In the genomic region with DNA sequence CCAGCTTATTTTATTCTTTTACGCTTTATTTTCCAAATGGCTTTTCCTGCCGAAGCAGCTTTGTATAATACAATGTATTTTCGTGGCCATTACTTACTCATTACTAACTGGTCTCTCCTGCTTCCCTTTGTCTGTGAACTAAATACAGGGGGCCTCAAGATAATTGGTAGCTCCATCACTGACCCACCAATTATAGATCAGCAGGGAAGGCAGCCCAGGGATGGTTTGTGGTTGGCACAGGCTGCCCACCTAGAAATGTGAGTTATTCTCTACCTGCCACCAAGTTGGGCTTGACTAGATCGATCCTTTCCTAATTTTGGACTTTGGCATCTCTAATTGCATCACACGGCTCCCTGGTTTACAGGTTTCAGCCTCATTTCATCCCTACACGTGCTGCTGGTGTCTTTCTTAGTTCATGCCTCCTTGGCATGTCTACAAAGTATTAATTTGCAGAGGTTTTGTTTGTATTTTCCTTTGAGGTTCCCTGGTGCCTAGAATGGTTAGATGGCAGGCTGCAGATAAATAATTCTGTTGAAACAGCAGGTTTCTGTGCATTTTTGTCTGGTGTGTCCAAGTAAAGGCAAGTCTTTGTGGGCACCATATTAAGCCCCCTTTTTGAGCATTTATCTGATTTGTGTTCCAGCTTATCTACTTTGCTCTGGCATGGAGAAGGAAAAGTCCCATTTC, we compare ENCODE assay signal across 12 cellular contexts. TPM values are rescaled to one million over a fixed set of nuclear protein-coding genes. Genes with fewer than 3 reads are reported as not detected.
DNase-seq lines count a peak whose midpoint lies in the region; ATAC-seq lines count a peak whose summit lies in the region.
"Had no signal": no experiment of that assay in that cellular context is flagged by ENCODE, and none has a peak within 500 bp of the region (broad histone marks: within the 10 kb centered on the region; RNA-seq: fewer than 3 reads in every experiment).

No MANE protein-coding gene starts in this region.

- CTCF ChIA-PET in naive thymus-derived CD4-positive, alpha-beta T cell (lab: Charles Lee), result interaction anchor here (1.3 to 2.0 kb wide), 3 partner anchors 12 to 16 kb away, joined by 4 to 6 read pairs (median 6); no protein-coding TSS in a partner anchor

- peak overlapping the region; percentile 89 to 94 (median 89) for H3K27ac Mint-ChIP-seq in CD4-positive, CD25-positive, alpha-beta regulatory T cell
- peak overlapping the region; percentile 75 to 94 (median 88) for H3K27ac Mint-ChIP-seq in naive thymus-derived CD4-positive, alpha-beta T cell

- peak overlapping the region; percentile 36 to 85 (median 70) for H3K4me3 Mint-ChIP-seq in CD4-positive, CD25-positive, alpha-beta regulatory T cell
- peak overlapping the region in 9 of 10 donors; percentile 72 to 86 (median 79) for H3K4me3 Mint-ChIP-seq in naive thymus-derived CD4-positive, alpha-beta T cell

- no peak for ATAC-seq in CD4-positive, CD25-positive, alpha-beta regulatory T cell (ENCODE audit: low read depth in 2 of 2)
- no peak for ATAC-seq in naive thymus-derived CD4-positive, alpha-beta T cell
- ATAC-seq in HG03097 (IDR thresholded peaks at IDR 0.05; ENCODE audit: low FRiP score, unreplicated experiment), result no peak

- peak overlapping the region; percentile 73 for H3K4me3 ChIP-seq in CD4-positive, CD25-positive, alpha-beta regulatory T cell (ENCODE audit: low read depth, low read length)
- H3K4me3 ChIP-seq in naive thymus-derived CD4-positive, alpha-beta T cell (ENCODE audit: low read length), result peak overlapping the region; percentile 37
- H3K4me3 ChIP-seq: vagina had no signal

- no peaks in the 10 kb centered on the region for H3K27me3 Mint-ChIP-seq in CD4-positive, CD25-positive, alpha-beta regulatory T cell
- H3K27me3 Mint-ChIP-seq in naive thymus-derived CD4-positive, alpha-beta T cell, result no peaks in the 10 kb centered on the region

- H3K36me3 Mint-ChIP-seq in CD4-positive, CD25-positive, alpha-beta regulatory T cell, result peaks cover 2% of the 10 kb centered on the region
- H3K36me3 Mint-ChIP-seq in naive thymus-derived CD4-positive, alpha-beta T cell, result peaks cover 0 to 6% (median 0%) of the 10 kb centered on the region in 5 donors

- H3K27me3 ChIP-seq in CD4-positive, CD25-positive, alpha-beta regulatory T cell (ENCODE audit: control insufficient read depth, insufficient read depth, low read length), result no peaks in the 10 kb centered on the region
- H3K27me3 ChIP-seq in naive thymus-derived CD4-positive, alpha-beta T cell (ENCODE audit: control insufficient read depth in 2 of 2, insufficient read depth in 2 of 2, low read length in 2 of 2), result no peaks in the 10 kb centered on the region
- H3K27me3 ChIP-seq: vagina had no signal

- H3K27ac ChIP-seq in CD4-positive, CD25-positive, alpha-beta regulatory T cell (ENCODE audit: insufficient read depth, low read length, poor library complexity, severe bottlenecking), result peak overlapping the region; percentile 87
- H3K27ac ChIP-seq in naive thymus-derived CD4-positive, alpha-beta T cell (ENCODE audit: low read depth, low read length), result peak overlapping the region; percentile 61
- H3K27ac ChIP-seq: vagina had no signal

- H3K36me3 ChIP-seq in CD4-positive, CD25-positive, alpha-beta regulatory T cell (ENCODE audit: control insufficient read depth, insufficient read depth, low read length), result no peaks in the 10 kb centered on the region
- H3K36me3 ChIP-seq in naive thymus-derived CD4-positive, alpha-beta T cell (ENCODE audit: control insufficient read depth in 2 of 3, insufficient read depth in 3 of 3, low read length in 3 of 3), result no peaks in the 10 kb centered on the region
- H3K36me3 ChIP-seq: vagina had no signal

- no peak for DNase-seq in CD4-positive, CD25-positive, alpha-beta regulatory T cell
- DNase-seq in NCI-H1417 (lab: John Stamatoyannopoulos, UW), result peak in 2 of 3 experiments; percentile 58 to 90
- DNase-seq in astrocyte of the hippocampus (ENCODE audit: low read depth, low spot score), result peak; percentile 13
- DNase-seq in naive thymus-derived CD4-positive, alpha-beta T cell, result no peak
- DNase-seq in NK-92 (lab: John Stamatoyannopoulos, UW; ENCODE audit: unreplicated experiment), result no peak
- DNase-seq in NCI-H345 (lab: John Stamatoyannopoulos, UW), result no peak
- no peak for DNase-seq in hippocampal formation (lab: John Stamatoyannopoulos, UW)
- DNase-seq: glutamatergic neuron, NCI-H1436 treated with DMSO at 0.1 percent for 48 hours, SHP77 had no signal

- intact Hi-C loops in naive thymus-derived CD4-positive, alpha-beta T cell (cut with micrococcal nuclease), result loop anchor here (2.0 to 10.0 kb wide), 3 partner anchors 37 to 183 kb away; no protein-coding TSS in a partner anchor

- no peaks in the 10 kb centered on the region for H3K9me3 Mint-ChIP-seq in CD4-positive, CD25-positive, alpha-beta regulatory T cell
- H3K9me3 Mint-ChIP-seq in naive thymus-derived CD4-positive, alpha-beta T cell, result no peaks in the 10 kb centered on the region

- H3K4me1 ChIP-seq in CD4-positive, CD25-positive, alpha-beta regulatory T cell (ENCODE audit: control insufficient read depth, insufficient read depth, low read length, poor library complexity, severe bottlenecking), result peaks cover 65% of the 10 kb centered on the region
- H3K4me1 ChIP-seq in naive thymus-derived CD4-positive, alpha-beta T cell (ENCODE audit: control insufficient read depth in 2 of 2, insufficient read depth in 2 of 2, low read length in 2 of 2), result peaks cover 55 to 56% of the 10 kb centered on the region in 2 donors

- H3K9me3 ChIP-seq in CD4-positive, CD25-positive, alpha-beta regulatory T cell (ENCODE audit: control insufficient read depth in 2 of 2, low read length in 2 of 2), result no peaks in the 10 kb centered on the region
- H3K9me3 ChIP-seq in naive thymus-derived CD4-positive, alpha-beta T cell (ENCODE audit: control insufficient read depth in 2 of 3, low read length in 3 of 3), result no peaks in the 10 kb centered on the region
- H3K9me3 ChIP-seq: vagina had no signal

- POLR2A ChIA-PET in naive thymus-derived CD4-positive, alpha-beta T cell (lab: Charles Lee), result interaction anchor here (2.9 kb wide), 1 partner anchor 14 kb away, joined by 20 read pairs; no protein-coding TSS in a partner anchor

- peaks cover 36 to 69% (median 47%) of the 10 kb centered on the region in 4 donors for H3K4me1 Mint-ChIP-seq in CD4-positive, CD25-positive, alpha-beta regulatory T cell
- peaks cover 48 to 84% (median 75%) of the 10 kb centered on the region in 7 donors for H3K4me1 Mint-ChIP-seq in naive thymus-derived CD4-positive, alpha-beta T cell

RNA-seq across cellular contexts. Expression of gene PEX14, which starts 35.2 kb away (rescaled TPM):
- total RNA-seq in CD4-positive, CD25-positive, alpha-beta regulatory T cell, result 22.4 TPM
- 1 to 10 TPM; 3.5 to 5.2 (median 4.4) TPM for polyA plus RNA-seq in CD4-positive, CD25-positive, alpha-beta regulatory T cell
- 10 to 100 TPM; 20.9 to 27.8 (median 22.0) TPM for total RNA-seq in naive thymus-derived CD4-positive, alpha-beta T cell
- 1 to 10 TPM; 3.6 to 6.8 TPM for polyA plus RNA-seq in naive thymus-derived CD4-positive, alpha-beta T cell

RNA-seq across cellular contexts. Expression of gene DFFA, which starts 37.6 kb away (rescaled TPM):
- 19.2 TPM for total RNA-seq in CD4-positive, CD25-positive, alpha-beta regulatory T cell
- polyA plus RNA-seq in CD4-positive, CD25-positive, alpha-beta regulatory T cell, result 10 to 100 TPM; 16.3 to 21.4 (median 18.5) TPM
- 10 to 100 TPM; 13.5 to 36.0 (median 23.4) TPM for total RNA-seq in naive thymus-derived CD4-positive, alpha-beta T cell
- polyA plus RNA-seq in naive thymus-derived CD4-positive, alpha-beta T cell, result 10 to 100 TPM; 16.5 to 36.7 TPM

Comparison
In these comparisons a context has a peak if more than half of its experiments do, and no peak if none do; other contexts are left out.
1. DNase-seq: peak in NCI-H1417 (2 of 3) and astrocyte of the hippocampus (single experiment); none in CD4-positive, CD25-positive, alpha-beta regulatory T cell (0 of 3), naive thymus-derived CD4-positive, alpha-beta T cell (0 of 9), NK-92 (single experiment), NCI-H345 (single experiment) and hippocampal formation (0 of 2).